10 cellular contexts compared by ENCODE assay signal in genomic region chr14:74595006-74595735, GRCh38. TPM values are rescaled to one million over a fixed set of nuclear protein-coding genes. Genes with fewer than 3 reads are reported as not detected.
A peak's percentile ranks its signal among the peaks of the same experiment; 100 is the strongest.
DNase-seq lines count a peak whose midpoint lies in the region; ATAC-seq and TF ChIP-seq lines count a peak whose summit lies in the region.
"Had no signal": no experiment of that assay in that cellular context is flagged by ENCODE, and none has a peak within 500 bp of the region (broad histone marks: within the 10 kb centered on the region; RNA-seq: fewer than 3 reads in every experiment).

No MANE protein-coding gene starts in this region.

- H3K36me3 ChIP-seq in adipocyte (ENCODE audit: control insufficient read depth, insufficient read depth, low read length, severe bottlenecking) (no peaks in the 10 kb centered on the region), trophoblast cell (ENCODE audit: control insufficient read depth in 1 of 2, insufficient read depth in 2 of 2, low read length in 2 of 2) (no peaks in the 10 kb centered on the region)

- no peak overlapping the region for H3K4me3 Mint-ChIP-seq in CD4-positive, alpha-beta T cell

- POLR2A ChIA-PET in CD4-positive, alpha-beta T cell (lab: Charles Lee): no interaction called here

- H3K27ac Mint-ChIP-seq in CD4-positive, alpha-beta T cell: no peak overlapping the region

- no peak overlapping the region for H4K12ac ChIP-seq in trophoblast cell (ENCODE audit: low read depth, low read length)

- H3K4me3 ChIP-seq in adipocyte (ENCODE audit: low read length) (peak overlapping the region; percentile 35), trophoblast cell (ENCODE audit: low read depth, low read length) (no peak overlapping the region)
- H3K4me3 ChIP-seq: dorsolateral prefrontal cortex had no signal

- CTCF ChIA-PET in CD4-positive, alpha-beta T cell (lab: Charles Lee): interaction anchor here (1.3 kb wide), 1 partner anchor 13 kb away, joined by 4 read pairs; no protein-coding TSS in a partner anchor

- no peak overlapping the region for H4K91ac ChIP-seq in trophoblast cell (ENCODE audit: low read depth, low read length)

- no peak for TF ChIP-seq CTCF in CD4-positive, alpha-beta T cell (IDR thresholded peaks at IDR 0.05)

- H3K36me3 Mint-ChIP-seq in CD4-positive, alpha-beta T cell (ENCODE audit: low read depth): no peaks in the 10 kb centered on the region

- no peak overlapping the region for H3K4ac ChIP-seq in trophoblast cell (ENCODE audit: low read depth, low read length)

- no peak overlapping the region for H2BK12ac ChIP-seq in trophoblast cell (ENCODE audit: low read length)

- H2AK5ac ChIP-seq in trophoblast cell (ENCODE audit: low read length): no peak overlapping the region

- H3K4me1 ChIP-seq in adipocyte (ENCODE audit: control insufficient read depth, insufficient read depth, low read length) (peaks cover 74% of the 10 kb centered on the region), trophoblast cell (ENCODE audit: control insufficient read depth in 1 of 2, insufficient read depth in 2 of 2, low read length in 2 of 2) (peaks cover 11 to 19% of the 10 kb centered on the region in 2 experiments)

- no CpG with 5 or more reads among the region's 15 CpGs for WGBS in trophoblast cell (ENCODE audit: extremely low coverage, insufficient coverage, insufficient read length)

- no peaks in the 10 kb centered on the region for H3K79me2 ChIP-seq in trophoblast cell (ENCODE audit: control insufficient read depth, insufficient read depth, low read length, poor library complexity)

- H3K27me3 Mint-ChIP-seq in CD4-positive, alpha-beta T cell: no peaks in the 10 kb centered on the region

- H3K23ac ChIP-seq in trophoblast cell (ENCODE audit: low read length): no peak overlapping the region

- H2BK120ac ChIP-seq in trophoblast cell (ENCODE audit: insufficient read depth, low read length, poor library complexity): no peak overlapping the region

- H3K27ac ChIP-seq in trophoblast cell (ENCODE audit: low read depth, low read length): peak overlapping the region; percentile 24
- no peak overlapping the region for H3K27ac ChIP-seq in CD4-positive, alpha-beta T cell (ENCODE audit: low read depth, low read length)

- no peaks in the 10 kb centered on the region for H3K4me1 Mint-ChIP-seq in CD4-positive, alpha-beta T cell (ENCODE audit: low read depth)

- no peak overlapping the region for H3K4me2 ChIP-seq in trophoblast cell (ENCODE audit: low read length)

- intact Hi-C loops in Right ventricle myocardium superior (cut with DNase I): no loop called here
- intact Hi-C loops in CD4-positive, alpha-beta T cell (cut with DNase I, micrococcal nuclease): no loop called here

- no peaks in the 10 kb centered on the region for H3K79me1 ChIP-seq in trophoblast cell (ENCODE audit: low read length)

- no peaks in the 10 kb centered on the region for H3K9me3 Mint-ChIP-seq in CD4-positive, alpha-beta T cell

- no peak overlapping the region for H2AFZ ChIP-seq in trophoblast cell (ENCODE audit: insufficient read depth, low read length, poor library complexity)

- H3K27me3 ChIP-seq in adipocyte (replicated peaks; ENCODE audit: control insufficient read depth, insufficient read depth, low read length) (no peaks in the 10 kb centered on the region), trophoblast cell (ENCODE audit: insufficient read depth, low read length) (no peaks in the 10 kb centered on the region)
- H3K27me3 ChIP-seq in CD4-positive, alpha-beta T cell (ENCODE audit: control insufficient read depth, insufficient read depth, low read length): no peaks in the 10 kb centered on the region
- H3K27me3 ChIP-seq: dorsolateral prefrontal cortex had no signal

- DNase-seq in AG08396 (ENCODE audit: low spot score) (peak; percentile 47), adipocyte (ENCODE audit: low read depth) (peak; percentile 83), Right ventricle myocardium superior (peak; percentile 87), trophoblast cell (no peak), KG1 (lab: John Stamatoyannopoulos, UW) (no peak), COR-L47 (lab: John Stamatoyannopoulos, UW) (no peak)
- no peak for DNase-seq in CD4-positive, alpha-beta T cell
- DNase-seq in central memory CD4-positive, alpha-beta T cell: no peak
- DNase-seq: NCI-H146 had no signal

- H3K18ac ChIP-seq in trophoblast cell (ENCODE audit: low read length): no peak overlapping the region

- ATAC-seq in Right ventricle myocardium superior (ENCODE audit: poor library complexity): peak; percentile 56
- no peak for ATAC-seq in CD4-positive, alpha-beta T cell (ENCODE audit: poor library complexity)

- H3K9ac ChIP-seq in adipocyte (ENCODE audit: low read length) (peak overlapping the region; percentile 82), trophoblast cell (ENCODE audit: low read length) (no peak overlapping the region)

- H3K9me3 ChIP-seq in adipocyte (ENCODE audit: control insufficient read depth, low read length) (no peaks in the 10 kb centered on the region), trophoblast cell (ENCODE audit: insufficient read depth, low read depth, low read length) (peaks cover 1% of the 10 kb centered on the region)
- H3K9me3 ChIP-seq in CD4-positive, alpha-beta T cell (ENCODE audit: control insufficient read depth, low read length): no peaks in the 10 kb centered on the region

- H4K8ac ChIP-seq in trophoblast cell (ENCODE audit: low read depth, low read length): peak overlapping the region; percentile 36

- peak overlapping the region; percentile 33 for H3K14ac ChIP-seq in trophoblast cell (ENCODE audit: low read length)

- no peak overlapping the region for H2BK5ac ChIP-seq in trophoblast cell (ENCODE audit: low read depth, low read length, poor library complexity)

RNA-seq across cellular contexts. Expression of gene LTBP2, which starts 16.9 kb away (rescaled TPM):
- 11.9 TPM for total RNA-seq in Right ventricle myocardium superior
- 3.7 and 4.1 TPM in 2 replicates for polyA plus RNA-seq in trophoblast cell (2013)
- total RNA-seq in CD4-positive, alpha-beta T cell: under 1 TPM; 0.45 to 0.47 TPM

Comparison
In these comparisons a context has a peak if more than half of its experiments do, and no peak if none do; other contexts are left out.
1. DNase-seq: peak in AG08396 (single experiment), adipocyte (single experiment) and Right ventricle myocardium superior (single experiment); none in trophoblast cell (0 of 2), KG1 (single experiment), CD4-positive, alpha-beta T cell (0 of 10), central memory CD4-positive, alpha-beta T cell (single experiment) and COR-L47 (single experiment).